ENCODE assay signal across 25 cellular contexts in the genomic region with DNA sequence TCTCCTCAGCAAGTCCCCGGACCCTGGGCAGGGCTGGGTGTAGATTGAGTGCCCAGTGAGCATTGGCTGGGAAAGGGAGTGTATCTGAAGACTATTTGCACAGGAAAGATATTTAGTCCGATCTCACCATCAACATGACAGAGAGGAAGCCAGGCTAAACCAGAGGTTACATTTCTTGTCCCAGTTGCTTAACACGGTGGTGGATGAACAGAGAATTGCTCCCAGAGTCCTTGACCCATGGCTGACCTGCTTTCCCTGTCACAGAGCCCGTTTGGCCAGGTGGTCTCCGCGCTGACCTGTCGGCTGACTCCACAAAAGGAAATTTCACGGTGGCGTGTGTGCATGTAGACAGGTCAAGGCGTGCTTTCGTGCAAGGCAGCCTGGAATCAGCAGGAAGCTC.
DNase-seq lines count a peak whose midpoint lies in the region; ATAC-seq, FAIRE-seq and TF ChIP-seq lines count a peak whose summit lies in the region.
"Had no signal": no experiment of that assay in that cellular context is flagged by ENCODE, and none has a peak within 500 bp of the region (broad histone marks: within the 10 kb centered on the region; RNA-seq: fewer than 3 reads in every experiment).

No MANE protein-coding gene starts in this region.

- TF ChIP-seq CTCF in right lobe of liver (IDR thresholded peaks at IDR 0.05) (no peak), HepG2 (CRISPR knock-in tag; IDR thresholded peaks at IDR 0.05) (no peak), left lung (IDR thresholded peaks at IDR 0.05) (no peak)

- H3K27me3 ChIP-seq in right lobe of liver (no peaks in the 10 kb centered on the region), HepG2 (ENCODE audit: control insufficient read depth in 1 of 2, insufficient read depth in 2 of 2, low read length in 2 of 2) (no peaks in the 10 kb centered on the region; a peak in 2 of 5 replicates), left lung (no peaks in the 10 kb centered on the region)

- 17% methylated on average over 3 of the region's 11 CpGs for WGBS in right lobe of liver (ENCODE audit: insufficient coverage, low coverage, low lambda C conversion rate, missing lambda C conversion rate)
- 5% methylated on average over 8 of the region's 11 CpGs for WGBS in HepG2 (ENCODE audit: low lambda C conversion rate)

- FAIRE-seq in HepG2 (lab: Jason Lieb, UNC): no peak
- FAIRE-seq: GM12892, H54 had no signal

- ATAC-seq in right lobe of liver: peak in 3 of 4 donors; percentile 23 to 55 (median 36)
- ATAC-seq in HepG2: no peak
- ATAC-seq in left lung: peak; percentile 5
- no peak for ATAC-seq in HG03469 (IDR thresholded peaks at IDR 0.05; ENCODE audit: unreplicated experiment)
- ATAC-seq: CD8-positive, alpha-beta T cell; PC-3; Right ventricle myocardium inferior; SK-N-SH treated with all-trans-retinoic acid at 6 μM for 48 hours had no signal

- BruUV-seq in HepG2 (replicated peaks; lab: Mats Ljungman, UMichigan): no TSS peak

- no peaks in the 10 kb centered on the region for H3K36me3 ChIP-seq in right lobe of liver
- no peaks in the 10 kb centered on the region for H3K36me3 ChIP-seq in HepG2 (replicated peaks in 1 of 2; ENCODE audit: control insufficient read depth in 1 of 2, insufficient read depth in 2 of 2, low read length in 2 of 2)
- H3K36me3 ChIP-seq in left lung: no peaks in the 10 kb centered on the region
- H3K36me3 ChIP-seq: SJCRH30 had no signal

- no peaks in the 10 kb centered on the region for H4K20me1 ChIP-seq in HepG2 (ENCODE audit: insufficient read depth, low read length)

- CTCF ChIA-PET in HepG2 (lab: Yijun Ruan, JAX; ENCODE audit: low intra/inter-chr PET ratio, low total read pairs): no interaction called here

- intact Hi-C loops in right lobe of liver (cut with DNase I) (loop anchor here in 1 of 2 donors (10.0 kb wide), 1 partner anchor 118 kb away; no protein-coding TSS in a partner anchor), HepG2 (cut with micrococcal nuclease; ENCODE audit: unreplicated experiment) (no loop called here), left lung (cut with DNase I) (no loop called here)

- TF ChIP-seq POLR2A in right lobe of liver (IDR thresholded peaks at IDR 0.05) (no peak), HepG2 (IDR thresholded peaks at IDR 0.05; ENCODE audit: insufficient read depth in 1 of 2, low read depth in 2 of 2, low read length in 2 of 2) (no peak)

- H3K4me2 ChIP-seq in HepG2 (ENCODE audit: low read depth, low read length): no peak overlapping the region

- no peak overlapping the region for H3K9ac ChIP-seq in HepG2 (ENCODE audit: insufficient read depth, low read depth, low read length)

- H3K79me2 ChIP-seq in HepG2 (ENCODE audit: insufficient read depth, low read length): no peaks in the 10 kb centered on the region

- H3K4me3 ChIP-seq in right lobe of liver (no peak overlapping the region), HepG2 (replicated peaks in 1 of 3; ENCODE audit: insufficient read depth in 1 of 3, low read depth in 2 of 3, low read length in 3 of 3) (no peak overlapping the region), left lung (no peak overlapping the region)
- H3K4me3 ChIP-seq: SJCRH30 had no signal

- DNase-seq in DMS79 treated with DMSO at 0.1 percent for 48 hours (lab: John Stamatoyannopoulos, UW) (peak; percentile 53), DMS79 (lab: John Stamatoyannopoulos, UW) (no peak), right lobe of liver (no peak), HepG2 (ENCODE audit: low spot score) (no peak), left lung (no peak), UCSD-AML1 (lab: John Stamatoyannopoulos, UW; ENCODE audit: unreplicated experiment) (no peak), NCI-H510A treated with DMSO at 0.1 percent for 48 hours (lab: John Stamatoyannopoulos, UW) (no peak)
- DNase-seq: CD8-positive, alpha-beta T cell; DMS 273 treated with DMSO at 0.1 percent for 48 hours; DND-41; Karpas-422; NCI-H1105 treated with DMSO at 0.1 percent for 48 hours; NCI-H2029; NCI-H446 treated with DMSO at 0.1 percent for 48 hours; NCI-H526 treated with DMSO at 0.1 percent for 48 hours; NK-92 treated with Interleukin-12 subunit alpha and Interleukin-12 subunit beta, amount 100 ng/mL, for 24 hours; SJCRH30 had no signal

- in situ Hi-C loops in HepG2 (cut with HindIII; ENCODE audit: extremely low pct_ligation_motif_present, low pct_unique_long_range_greater_than_20kb): loop anchor here (10.0 kb wide), 1 partner anchor 118 kb away; no protein-coding TSS in a partner anchor

- H2AFZ ChIP-seq in HepG2 (ENCODE audit: low read length): no peak overlapping the region

- H3K4me1 ChIP-seq in right lobe of liver (peaks cover 0 to 6% (median 0%) of the 10 kb centered on the region in 4 donors), HepG2 (ENCODE audit: insufficient read depth, low read length) (no peaks in the 10 kb centered on the region), left lung (no peaks in the 10 kb centered on the region)
- H3K4me1 ChIP-seq: SJCRH30 had no signal

- TF ChIP-seq RAD21 in HepG2 (CRISPR knock-in tag; IDR thresholded peaks at IDR 0.05): no peak

- H3K27ac ChIP-seq in right lobe of liver (no peak overlapping the region), HepG2 (ENCODE audit: extremely low read length, insufficient read depth, low read length) (no peak overlapping the region), left lung (no peak overlapping the region)
- H3K27ac ChIP-seq: 22Rv1, C4-2B, SJCRH30 had no signal

- POLR2A ChIA-PET in HepG2 (lab: Yijun Ruan, JAX): no interaction called here

- TF ChIP-seq EP300 in HepG2 (IDR thresholded peaks at IDR 0.05; ENCODE audit: low read depth in 2 of 2, low read length in 2 of 2) (no peak), HepG2 (CRISPR knock-in tag; IDR thresholded peaks at IDR 0.05; ENCODE audit: borderline replicate concordance) (no peak)

- H3K9me3 ChIP-seq in right lobe of liver (no peaks in the 10 kb centered on the region), HepG2 (ENCODE audit: low read length) (no peaks in the 10 kb centered on the region), left lung (no peaks in the 10 kb centered on the region)
- H3K9me3 ChIP-seq: SJCRH30 had no signal

TF ChIP-seq in HepG2, 621 proteins besides CTCF, POLR2A, EP300 and RAD21:
- no peak for TF ChIP-seq NR2F6 (IDR thresholded peaks at IDR 0.05)
- TF ChIP-seq NR2F6 (CRISPR knock-in tag; IDR thresholded peaks at IDR 0.05): no peak
- TF ChIP-seq, protein P1, sequence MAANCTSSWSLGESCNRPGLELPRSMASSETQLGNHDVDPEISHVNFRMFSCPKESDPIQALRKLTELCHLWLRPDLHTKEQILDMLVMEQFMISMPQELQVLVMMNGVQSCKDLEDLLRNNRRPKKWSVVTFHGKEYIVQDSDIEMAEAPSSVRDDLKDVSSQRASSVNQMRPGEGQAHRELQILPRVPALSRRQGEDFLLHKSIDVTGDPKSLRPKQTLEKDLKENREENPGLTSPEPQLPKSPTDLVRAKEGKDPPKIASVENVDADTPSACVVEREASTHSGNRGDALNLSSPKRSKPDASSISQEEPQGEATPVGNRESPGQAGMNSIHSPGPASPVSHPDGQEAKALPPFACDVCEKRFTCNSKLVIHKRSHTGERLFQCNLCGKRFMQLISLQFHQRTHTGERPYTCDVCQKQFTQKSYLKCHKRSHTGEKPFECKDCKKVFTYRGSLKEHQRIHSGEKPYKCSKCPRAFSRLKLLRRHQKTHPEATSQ (CRISPR knock-in tag; IDR thresholded peaks at IDR 0.05; ENCODE audit: borderline replicate concordance): no peak
- TF ChIP-seq HNRNPUL1 (IDR thresholded peaks at IDR 0.05; ENCODE audit: low read depth, low read length): no peak
- TF ChIP-seq, protein P2, sequence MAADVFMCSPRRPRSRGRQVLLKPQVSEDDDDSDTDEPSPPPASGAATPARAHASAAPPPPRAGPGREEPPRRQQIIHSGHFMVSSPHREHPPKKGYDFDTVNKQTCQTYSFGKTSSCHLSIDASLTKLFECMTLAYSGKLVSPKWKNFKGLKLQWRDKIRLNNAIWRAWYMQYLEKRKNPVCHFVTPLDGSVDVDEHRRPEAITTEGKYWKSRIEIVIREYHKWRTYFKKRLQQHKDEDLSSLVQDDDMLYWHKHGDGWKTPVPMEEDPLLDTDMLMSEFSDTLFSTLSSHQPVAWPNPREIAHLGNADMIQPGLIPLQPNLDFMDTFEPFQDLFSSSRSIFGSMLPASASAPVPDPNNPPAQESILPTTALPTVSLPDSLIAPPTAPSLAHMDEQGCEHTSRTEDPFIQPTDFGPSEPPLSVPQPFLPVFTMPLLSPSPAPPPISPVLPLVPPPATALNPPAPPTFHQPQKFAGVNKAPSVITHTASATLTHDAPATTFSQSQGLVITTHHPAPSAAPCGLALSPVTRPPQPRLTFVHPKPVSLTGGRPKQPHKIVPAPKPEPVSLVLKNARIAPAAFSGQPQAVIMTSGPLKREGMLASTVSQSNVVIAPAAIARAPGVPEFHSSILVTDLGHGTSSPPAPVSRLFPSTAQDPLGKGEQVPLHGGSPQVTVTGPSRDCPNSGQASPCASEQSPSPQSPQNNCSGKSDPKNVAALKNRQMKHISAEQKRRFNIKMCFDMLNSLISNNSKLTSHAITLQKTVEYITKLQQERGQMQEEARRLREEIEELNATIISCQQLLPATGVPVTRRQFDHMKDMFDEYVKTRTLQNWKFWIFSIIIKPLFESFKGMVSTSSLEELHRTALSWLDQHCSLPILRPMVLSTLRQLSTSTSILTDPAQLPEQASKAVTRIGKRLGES (CRISPR knock-in tag; IDR thresholded peaks at IDR 0.05; ENCODE audit: borderline replicate concordance): no peak
- TF ChIP-seq, protein P3, sequence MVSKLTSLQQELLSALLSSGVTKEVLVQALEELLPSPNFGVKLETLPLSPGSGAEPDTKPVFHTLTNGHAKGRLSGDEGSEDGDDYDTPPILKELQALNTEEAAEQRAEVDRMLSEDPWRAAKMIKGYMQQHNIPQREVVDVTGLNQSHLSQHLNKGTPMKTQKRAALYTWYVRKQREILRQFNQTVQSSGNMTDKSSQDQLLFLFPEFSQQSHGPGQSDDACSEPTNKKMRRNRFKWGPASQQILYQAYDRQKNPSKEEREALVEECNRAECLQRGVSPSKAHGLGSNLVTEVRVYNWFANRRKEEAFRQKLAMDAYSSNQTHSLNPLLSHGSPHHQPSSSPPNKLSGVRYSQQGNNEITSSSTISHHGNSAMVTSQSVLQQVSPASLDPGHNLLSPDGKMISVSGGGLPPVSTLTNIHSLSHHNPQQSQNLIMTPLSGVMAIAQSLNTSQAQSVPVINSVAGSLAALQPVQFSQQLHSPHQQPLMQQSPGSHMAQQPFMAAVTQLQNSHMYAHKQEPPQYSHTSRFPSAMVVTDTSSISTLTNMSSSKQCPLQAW (CRISPR knock-in tag; IDR thresholded peaks at IDR 0.05): no peak
- TF ChIP-seq ZNF121 (CRISPR knock-in tag; IDR thresholded peaks at IDR 0.05): no peak

Comparison
In these comparisons a context has a peak if more than half of its experiments do, and no peak if none do; other contexts are left out.
1. ATAC-seq: peak in right lobe of liver (3 of 4) and left lung (single experiment); none in HepG2 (single experiment) and HG03469 (single experiment).